25 cellular contexts compared by ENCODE assay signal in the genomic region with DNA sequence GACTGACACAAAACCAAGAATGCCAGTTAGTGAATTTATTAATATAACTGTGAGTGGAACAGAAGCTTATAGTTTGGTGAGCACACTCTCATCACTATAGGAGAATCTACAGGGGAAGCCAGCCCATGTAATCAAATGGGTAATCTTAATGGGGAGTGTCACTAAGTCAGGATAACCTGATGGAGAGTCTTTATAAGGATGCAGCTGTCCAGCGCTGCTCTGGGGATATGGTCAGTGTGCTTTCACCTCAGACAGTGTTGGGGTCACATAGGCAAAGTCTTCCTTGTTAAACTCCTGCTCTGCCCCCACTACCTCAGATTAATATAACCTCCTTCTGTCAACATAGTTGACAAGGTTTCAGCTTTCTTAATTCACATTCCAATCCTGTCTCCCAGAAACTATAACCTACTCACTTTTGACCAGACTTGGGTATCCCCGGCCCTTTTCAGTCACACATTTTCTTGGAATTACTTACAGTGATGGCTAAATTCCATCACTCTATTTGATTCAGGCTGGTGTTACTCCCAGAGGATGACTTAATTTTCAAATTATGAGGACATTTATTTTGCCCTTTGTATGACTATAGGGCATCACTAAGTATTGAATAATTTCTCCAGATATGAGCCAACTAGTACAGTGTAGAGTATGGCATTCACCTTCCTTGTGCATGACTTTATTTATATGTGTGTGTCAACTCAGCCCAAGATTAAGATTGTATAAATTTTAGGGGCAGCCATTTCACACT. TPM values are rescaled to one million over a fixed set of nuclear protein-coding genes. Genes with fewer than 3 reads are reported as not detected.
DNase-seq lines count a peak whose midpoint lies in the region; ATAC-seq and TF ChIP-seq lines count a peak whose summit lies in the region.
"Had no signal": no experiment of that assay in that cellular context is flagged by ENCODE, and none has a peak within 500 bp of the region (broad histone marks: within the 10 kb centered on the region; RNA-seq: fewer than 3 reads in every experiment).

No MANE protein-coding gene starts in this region.

- H3K4me3 Mint-ChIP-seq in stimulated activated effector memory CD8-positive, alpha-beta T cell treated with anti-CD3 and anti-CD28 coated beads, Interleukin-12 subunit alpha, Interleukin-12 subunit beta, amount 100 ng/mL, for 72 hours: no peak overlapping the region
- H3K4me3 Mint-ChIP-seq: activated CD8-positive, alpha-beta T cell treated with anti-CD3 and anti-CD28 coated beads, Interleukin-2, amount 10 ng/mL, durations not matched to agents 7 days and 5 days; CD4-positive, CD25-positive, alpha-beta regulatory T cell; effector memory CD8-positive, alpha-beta T cell had no signal

- H4K91ac ChIP-seq in IMR-90 (ENCODE audit: insufficient read depth, low read depth, low read length): no peak overlapping the region

- H4K20me1 ChIP-seq in IMR-90 (ENCODE audit: insufficient read depth, low read length): peaks cover 4% of the 10 kb centered on the region; the same call in 1 of the 2 replicates

- CTCF ChIA-PET in IMR-90 (lab: Yijun Ruan, JAX): no interaction called here

- H3K4me1 ChIP-seq in IMR-90 (ENCODE audit: control insufficient read depth, insufficient read depth, low read length): peaks cover 14% of the 10 kb centered on the region

- in situ Hi-C loops in IMR-90 (cut with MboI; ENCODE audit: low sequenced_read_pairs): no loop called here

- no peak overlapping the region for H3K4ac ChIP-seq in IMR-90 (ENCODE audit: low read depth, low read length)

- H2AK5ac ChIP-seq in IMR-90 (ENCODE audit: low read depth, low read length): no peak overlapping the region

- peaks cover 3% of the 10 kb centered on the region for H3K9me1 ChIP-seq in IMR-90 (ENCODE audit: insufficient read depth, low read length)

- H3K27ac Mint-ChIP-seq in stimulated activated effector memory CD8-positive, alpha-beta T cell treated with anti-CD3 and anti-CD28 coated beads, Interleukin-12 subunit alpha, Interleukin-12 subunit beta, amount 100 ng/mL, for 72 hours: no peak overlapping the region
- H3K27ac Mint-ChIP-seq: activated CD8-positive, alpha-beta T cell treated with anti-CD3 and anti-CD28 coated beads, Interleukin-2, amount 10 ng/mL, durations not matched to agents 7 days and 5 days; effector memory CD8-positive, alpha-beta T cell had no signal

- H3K9ac ChIP-seq in IMR-90 (ENCODE audit: low read depth, low read length): no peak overlapping the region
- H3K9ac ChIP-seq: parathyroid adenoma had no signal

- DNase-seq in EH (ENCODE audit: low read depth): peak; percentile 61
- DNase-seq in IMR-90: peak; percentile 24
- DNase-seq in fibroblast of gingiva (ENCODE audit: low read depth): peak; percentile 29
- no peak for DNase-seq in stimulated activated effector memory CD8-positive, alpha-beta T cell treated with anti-CD3 and anti-CD28 coated beads, Interleukin-12 subunit alpha, Interleukin-12 subunit beta, amount 100 ng/mL, for 72 hours (ENCODE audit: low spot score in 2 of 2)
- no peak for DNase-seq in stimulated activated CD4-positive, alpha-beta T cell treated with anti-CD3 and anti-CD28 coated beads, Interleukin-2, amount 100 ng/mL, for 48 hours
- no peak for DNase-seq in DMS 273 (lab: John Stamatoyannopoulos, UW; ENCODE audit: unreplicated experiment)
- no peak for DNase-seq in NCI-H2029 (lab: John Stamatoyannopoulos, UW)
- DNase-seq: activated CD8-positive, alpha-beta T cell treated with anti-CD3 and anti-CD28 coated beads, Interleukin-2, amount 10 ng/mL, durations not matched to agents 7 days and 5 days; activated gamma-delta T cell; activated T-cell treated with anti-CD3 and anti-CD28 coated beads for 4 hours; CD4-positive, CD25-positive, alpha-beta regulatory T cell; effector memory CD8-positive, alpha-beta T cell; esophagus squamous epithelium; GF-D8; islet precursor cell; mucosa of descending colon; NCI-H1694; NCI-H524 treated with DMSO at 0.1 percent for 48 hours; SHP77 treated with DMSO at 0.1 percent for 48 hours; stimulated activated CD8-positive, alpha-beta memory T cell treated with anti-CD3 and anti-CD28 coated beads, Interleukin-4, amount 100 ng/mL, for 48 hours; upper lobe of right lung had no signal

- no peak for TF ChIP-seq POLR2A in IMR-90 (IDR thresholded peaks at IDR 0.05; ENCODE audit: low read depth, low read length)

- no peak overlapping the region for H3K18ac ChIP-seq in IMR-90 (ENCODE audit: low read depth, low read length)

- TF ChIP-seq CTCF in IMR-90 (conservative IDR thresholded peaks at IDR 0.05; ENCODE audit: low read depth, low read length): no peak

- TF ChIP-seq RAD21 in IMR-90 (IDR thresholded peaks at IDR 0.05; ENCODE audit: low read length): no peak

- H2BK20ac ChIP-seq in IMR-90 (ENCODE audit: low read depth, low read length): no peak overlapping the region

- H3K36me3 ChIP-seq in IMR-90 (ENCODE audit: control insufficient read depth, insufficient read depth, low read length): peaks cover 2% of the 10 kb centered on the region; the same call in 1 of the 2 replicates
- H3K36me3 ChIP-seq: esophagus squamous epithelium, upper lobe of right lung had no signal

- no peak overlapping the region for H2BK15ac ChIP-seq in IMR-90 (ENCODE audit: low read depth, low read length)

- H4K8ac ChIP-seq in IMR-90 (ENCODE audit: low read depth in 2 of 2, low read length in 2 of 2): no peak overlapping the region

- dilution Hi-C loops in IMR-90 (cut with HindIII; ENCODE audit: low sequenced_read_pairs, unreplicated experiment): no loop called here

- no peaks in the 10 kb centered on the region for H3K36me3 Mint-ChIP-seq in stimulated activated effector memory CD8-positive, alpha-beta T cell treated with anti-CD3 and anti-CD28 coated beads, Interleukin-12 subunit alpha, Interleukin-12 subunit beta, amount 100 ng/mL, for 72 hours

- H3K27ac ChIP-seq in IMR-90 (ENCODE audit: insufficient read depth, low read length): no peak overlapping the region
- H3K27ac ChIP-seq: parathyroid adenoma, upper lobe of right lung had no signal

- H3K9me3 Mint-ChIP-seq in stimulated activated effector memory CD8-positive, alpha-beta T cell treated with anti-CD3 and anti-CD28 coated beads, Interleukin-12 subunit alpha, Interleukin-12 subunit beta, amount 100 ng/mL, for 72 hours: no peaks in the 10 kb centered on the region
- H3K9me3 Mint-ChIP-seq: effector memory CD8-positive, alpha-beta T cell had no signal

- no CpG with 5 or more reads among the region's 2 CpGs for WGBS in IMR-90 (ENCODE audit: extremely low coverage in 2 of 2, insufficient read length in 1 of 2), 2 experiments

- peaks cover 36% of the 10 kb centered on the region for H3K4me1 Mint-ChIP-seq in stimulated activated effector memory CD8-positive, alpha-beta T cell treated with anti-CD3 and anti-CD28 coated beads, Interleukin-12 subunit alpha, Interleukin-12 subunit beta, amount 100 ng/mL, for 72 hours

- no peak overlapping the region for H4K5ac ChIP-seq in IMR-90 (ENCODE audit: low read depth, low read length)

- peak; percentile 65 for ATAC-seq in IMR-90 (ENCODE audit: low read depth)
- peak; percentile 34 for ATAC-seq in stimulated activated effector memory CD8-positive, alpha-beta T cell treated with anti-CD3 and anti-CD28 coated beads, Interleukin-12 subunit alpha, Interleukin-12 subunit beta, amount 100 ng/mL, for 72 hours
- ATAC-seq: activated CD8-positive, alpha-beta T cell treated with anti-CD3 and anti-CD28 coated beads, Interleukin-2, amount 10 ng/mL, durations not matched to agents 7 days and 5 days; effector memory CD8-positive, alpha-beta T cell; HepG2; mucosa of descending colon; Panc1; upper lobe of right lung had no signal

- H3K4me3 ChIP-seq in IMR-90 (ENCODE audit: insufficient read depth, low read depth, low read length): no peak overlapping the region
- H3K4me3 ChIP-seq: esophagus squamous epithelium, lung, mucosa of descending colon, upper lobe of right lung had no signal

- H3K27me3 ChIP-seq in IMR-90 (ENCODE audit: control insufficient read depth, insufficient read depth, low read length): no peaks in the 10 kb centered on the region
- H3K27me3 ChIP-seq: esophagus squamous epithelium, upper lobe of right lung had no signal

- peaks cover 21 to 43% of the 10 kb centered on the region in 2 experiments for H3K79me1 ChIP-seq in IMR-90 (ENCODE audit: low read depth in 1 of 2, low read length in 2 of 2)

- no peak overlapping the region for H2BK5ac ChIP-seq in IMR-90 (ENCODE audit: low read depth, low read length, poor library complexity, severe bottlenecking)

- H3K9me3 ChIP-seq in IMR-90 (ENCODE audit: control insufficient read depth, insufficient read depth, low read length): no peaks in the 10 kb centered on the region
- H3K9me3 ChIP-seq: esophagus squamous epithelium, mucosa of descending colon, upper lobe of right lung had no signal

- no peak overlapping the region for H3K14ac ChIP-seq in IMR-90 (replicated peaks; ENCODE audit: low read depth, low read length)

- intact Hi-C loops in IMR-90 (cut with micrococcal nuclease): no loop called here

- H2AK9ac ChIP-seq in IMR-90 (replicated peaks; ENCODE audit: low read depth, low read length, poor library complexity): no peak overlapping the region

- H3K4me2 ChIP-seq in IMR-90 (ENCODE audit: low read depth, low read length): no peak overlapping the region

- H3K23ac ChIP-seq in IMR-90 (ENCODE audit: low read depth, low read length): no peak overlapping the region

- POLR2A ChIA-PET in IMR-90 (lab: Charles Lee; ENCODE audit: unreplicated experiment): no interaction called here

- H2AFZ ChIP-seq in IMR-90 (replicated peaks; ENCODE audit: low read length, poor library complexity): no peak overlapping the region
- H2AFZ ChIP-seq: parathyroid adenoma had no signal

- H2BK120ac ChIP-seq in IMR-90 (ENCODE audit: low read depth, low read length): no peak overlapping the region

- H3K56ac ChIP-seq in IMR-90 (ENCODE audit: extremely low read depth, insufficient read depth, low read length): no peak overlapping the region

- no TSS peak for BruUV-seq in IMR-90 (replicated peaks; lab: Mats Ljungman, UMichigan)

TF ChIP-seq in IMR-90, 13 proteins besides CTCF, POLR2A, EP300 and RAD21 (continues in another document):
- TF ChIP-seq CHD1 (IDR thresholded peaks at IDR 0.05; ENCODE audit: low read depth, low read length): no peak
- TF ChIP-seq MXI1 (IDR thresholded peaks at IDR 0.05; ENCODE audit: borderline replicate concordance, low read depth, low read length): no peak
- TF ChIP-seq, protein P1, sequence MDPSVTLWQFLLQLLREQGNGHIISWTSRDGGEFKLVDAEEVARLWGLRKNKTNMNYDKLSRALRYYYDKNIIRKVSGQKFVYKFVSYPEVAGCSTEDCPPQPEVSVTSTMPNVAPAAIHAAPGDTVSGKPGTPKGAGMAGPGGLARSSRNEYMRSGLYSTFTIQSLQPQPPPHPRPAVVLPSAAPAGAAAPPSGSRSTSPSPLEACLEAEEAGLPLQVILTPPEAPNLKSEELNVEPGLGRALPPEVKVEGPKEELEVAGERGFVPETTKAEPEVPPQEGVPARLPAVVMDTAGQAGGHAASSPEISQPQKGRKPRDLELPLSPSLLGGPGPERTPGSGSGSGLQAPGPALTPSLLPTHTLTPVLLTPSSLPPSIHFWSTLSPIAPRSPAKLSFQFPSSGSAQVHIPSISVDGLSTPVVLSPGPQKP (IDR thresholded peaks at IDR 0.05; ENCODE audit: borderline replicate concordance, low read depth, low read length): no peak

RNA-seq across cellular contexts. Expression of gene STK38L, which starts 13.2 kb away (rescaled TPM):
- 7.2 and 15.3 TPM in 2 replicates for total RNA-seq in IMR-90 (2012; rRNA removed)
- 4.1 and 5.1 TPM in 2 replicates for polyA plus RNA-seq in IMR-90 (2012; rRNA removed)
- 0.58 and 1.9 TPM in 2 replicates for polyA plus RNA-seq in IMR-90 (2012; cell fraction: cytosol; rRNA removed)
- 0.64 and 8.8 TPM in 2 replicates for polyA plus RNA-seq in IMR-90 (2012; cell fraction: nucleus; rRNA removed; ENCODE audit: low replicate concordance)

Comparison
In these comparisons a context has a peak if more than half of its experiments do, and no peak if none do; other contexts are left out.
1. DNase-seq: peak in EH (single experiment), IMR-90 (single experiment) and fibroblast of gingiva (single experiment); none in stimulated activated effector memory CD8-positive, alpha-beta T cell treated with anti-CD3 and anti-CD28 coated beads, Interleukin-12 subunit alpha, Interleukin-12 subunit beta, amount 100 ng/mL, for 72 hours (0 of 2), stimulated activated CD4-positive, alpha-beta T cell treated with anti-CD3 and anti-CD28 coated beads, Interleukin-2, amount 100 ng/mL, for 48 hours (0 of 2), DMS 273 (single experiment) and NCI-H2029 (single experiment).